ENCODE assay signal across 8 cellular contexts in the genomic region with DNA sequence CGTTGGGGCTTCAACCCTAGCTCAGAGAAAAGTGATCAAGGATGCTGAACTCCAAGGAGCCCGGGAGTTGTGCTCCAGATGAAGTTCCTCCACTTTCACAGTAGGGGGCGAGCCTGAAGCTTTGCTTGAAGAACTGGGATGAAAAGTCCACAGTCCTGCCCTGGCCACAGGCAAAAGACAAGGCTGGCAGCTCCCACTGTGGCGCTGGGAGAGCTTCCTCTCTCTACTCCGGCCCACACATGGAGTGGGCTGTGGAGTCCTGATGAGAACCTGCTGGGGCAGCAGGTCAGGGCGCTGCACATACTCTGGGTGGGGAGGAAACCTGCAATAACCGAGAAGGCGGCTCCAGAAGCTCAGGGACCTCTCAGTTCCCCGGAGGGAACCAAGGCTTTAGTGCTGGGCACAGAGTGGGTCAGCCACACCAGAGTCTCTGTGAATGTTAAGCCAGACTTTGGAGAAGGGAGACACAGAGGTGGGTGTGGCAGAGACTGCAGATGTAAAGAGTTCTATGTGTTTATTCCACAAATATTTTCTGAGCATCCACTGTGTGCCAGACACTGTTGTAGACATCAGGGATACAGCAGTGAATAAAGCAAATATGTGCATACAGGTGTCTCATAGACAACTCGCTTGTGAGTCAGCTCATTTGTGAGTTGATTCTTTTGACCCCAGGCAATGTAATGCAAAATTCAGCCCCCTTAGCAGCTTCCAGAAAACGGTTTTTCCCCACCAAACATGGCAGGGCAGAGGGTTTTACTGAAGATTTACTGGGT. TPM values are rescaled to one million over a fixed set of nuclear protein-coding genes. Genes with fewer than 3 reads are reported as not detected.
DNase-seq lines count a peak whose midpoint lies in the region; ATAC-seq and TF ChIP-seq lines count a peak whose summit lies in the region.

No MANE protein-coding gene starts in this region.

- peak; percentile 69 to 94 (median 87) for TF ChIP-seq CTCF in dorsolateral prefrontal cortex (IDR thresholded peaks at IDR 0.05 in 54 of 56, conservative IDR thresholded peaks at IDR 0.05 in 2 of 56; ENCODE audit: low read depth in 1 of 56, partially characterized antibody in 56 of 56)
- TF ChIP-seq CTCF in right lobe of liver (IDR thresholded peaks at IDR 0.05), result peak; percentile 78 to 86 (median 84)

- TF ChIP-seq POLR2A in right lobe of liver (IDR thresholded peaks at IDR 0.05), result no peak

- no peaks in the 10 kb centered on the region for H3K9me3 ChIP-seq in right lobe of liver

- H3K4me3 ChIP-seq in dorsolateral prefrontal cortex, result peak overlapping the region in 2 of 59 donors; percentile 15 to 31
- no peak overlapping the region for H3K4me3 ChIP-seq in right lobe of liver

- ATAC-seq in right lobe of liver (peak; percentile 82 to 97 (median 94)), GM18907 (IDR thresholded peaks at IDR 0.05; ENCODE audit: unreplicated experiment) (no peak)

- H3K27ac ChIP-seq in dorsolateral prefrontal cortex, result peak overlapping the region in 54 of 59 donors; percentile 2 to 88 (median 64)
- H3K27ac ChIP-seq in right lobe of liver, result no peak overlapping the region
- H3K27ac ChIP-seq in temporal lobe (ENCODE audit: low read depth, low read length), result peak overlapping the region; percentile 53

- peaks cover 0 to 4% (median 0%) of the 10 kb centered on the region in 4 donors for H3K4me1 ChIP-seq in right lobe of liver

- H3K27me3 ChIP-seq in dorsolateral prefrontal cortex, result no peaks in the 10 kb centered on the region
- no peaks in the 10 kb centered on the region for H3K27me3 ChIP-seq in right lobe of liver

- 41% methylated on average over 8 of the region's 11 CpGs for WGBS in right lobe of liver (ENCODE audit: insufficient coverage, low coverage, low lambda C conversion rate, missing lambda C conversion rate)

- intact Hi-C loops in dorsolateral prefrontal cortex (cut with DNase I) (loop anchor here (1.0 to 5.0 kb wide), 2 partner anchors 674 kb away; no protein-coding TSS in a partner anchor), right lobe of liver (cut with DNase I) (loop anchor here in 1 of 2 donors (10.0 kb wide), 2 partner anchors 681 to 731 kb away; no protein-coding TSS in a partner anchor)

- peak; percentile 10 for DNase-seq in NCI-H1092 (lab: John Stamatoyannopoulos, UW)
- no peak for DNase-seq in NCI-H1092 treated with DMSO at 0.1 percent for 48 hours (lab: John Stamatoyannopoulos, UW)
- DNase-seq in HK-2 (ENCODE audit: unreplicated experiment), result peak; percentile 53
- DNase-seq in RPMI8226, result peak; percentile 58
- DNase-seq in dorsolateral prefrontal cortex, result peak in 9 of 10 donors; percentile 40 to 83 (median 73)
- peak; percentile 67 to 77 (median 74) for DNase-seq in right lobe of liver

- no peaks in the 10 kb centered on the region for H3K36me3 ChIP-seq in right lobe of liver

RNA-seq across cellular contexts. Expression of gene MRPL33, which starts 48.0 kb away (rescaled TPM):
- 100 to 1,000 TPM in 5 of 120 experiments, 10 to 100 TPM in 115; 40.3 to 106 (median 70.5) TPM for total RNA-seq in dorsolateral prefrontal cortex
- total RNA-seq in right lobe of liver, result 10 to 100 TPM; 28.9 to 63.4 (median 36.0) TPM
- total RNA-seq in temporal lobe, result 68.1 TPM

RNA-seq across cellular contexts. Expression of gene SLC4A1AP, which starts 59.9 kb away (rescaled TPM):
- total RNA-seq in dorsolateral prefrontal cortex (10 to 100 TPM; 23.6 to 51.6 (median 39.4) TPM), right lobe of liver (10 to 100 TPM in 2 of 6 experiments, 1 to 10 TPM in 4; 6.5 to 12.7 (median 8.5) TPM), temporal lobe (26.3 TPM)

Comparison
In these comparisons a context has a peak if more than half of its experiments do, and no peak if none do; other contexts are left out.
1. H3K27ac ChIP-seq: peak in dorsolateral prefrontal cortex (54 of 59) and temporal lobe (single experiment); none in right lobe of liver (0 of 3).